ENCODE assay signal across 31 cellular contexts in genomic region chr2:153567367-153567766, GRCh38.
"Had no signal": no experiment of that assay in that cellular context is flagged by ENCODE, and none has a peak within 500 bp of the region (broad histone marks: within the 10 kb centered on the region; RNA-seq: fewer than 3 reads in every experiment).

No MANE protein-coding gene starts in this region.

- H3K4me3 Mint-ChIP-seq: immature natural killer cell; memory B cell; naive B cell; natural killer cell treated with Interleukin-12 subunit alpha and Interleukin-12 subunit beta and Interleukin-15 and Interleukin-18, amount 100 ng/mL, for 72 hours; neural crest cell; stimulated activated effector memory CD8-positive, alpha-beta T cell treated with anti-CD3 and anti-CD28 coated beads, Interleukin-12 subunit alpha, Interleukin-12 subunit beta, amount 100 ng/mL, for 72 hours had no signal

- H3K9ac ChIP-seq: parathyroid adenoma had no signal

- H3K4me3 ChIP-seq: coronary artery, esophagus squamous epithelium, heart right ventricle, lung, stomach, thyroid gland had no signal

- H3K27ac Mint-ChIP-seq: immature natural killer cell; memory B cell; naive B cell; natural killer cell treated with Interleukin-12 subunit alpha and Interleukin-12 subunit beta and Interleukin-15 and Interleukin-18, amount 100 ng/mL, for 72 hours; progenitor cell of endocrine pancreas; stimulated activated effector memory CD8-positive, alpha-beta T cell treated with anti-CD3 and anti-CD28 coated beads, Interleukin-12 subunit alpha, Interleukin-12 subunit beta, amount 100 ng/mL, for 72 hours had no signal

- H3K4me1 ChIP-seq: esophagus squamous epithelium, heart right ventricle, parathyroid adenoma, stomach, thyroid gland had no signal

- ATAC-seq: heart right ventricle; left colon; left ventricle myocardium superior; natural killer cell treated with Interleukin-12 subunit alpha and Interleukin-12 subunit beta and Interleukin-15 and Interleukin-18, amount 100 ng/mL, for 72 hours; sciatic nerve; stimulated activated effector memory CD8-positive, alpha-beta T cell treated with anti-CD3 and anti-CD28 coated beads, Interleukin-12 subunit alpha, Interleukin-12 subunit beta, amount 100 ng/mL, for 72 hours had no signal

- H3K79me2 ChIP-seq: parathyroid adenoma had no signal

- H3K27me3 Mint-ChIP-seq: memory B cell; naive B cell; natural killer cell treated with Interleukin-12 subunit alpha and Interleukin-12 subunit beta and Interleukin-15 and Interleukin-18, amount 100 ng/mL, for 72 hours; progenitor cell of endocrine pancreas had no signal

- H3K9me3 ChIP-seq: esophagus squamous epithelium, heart right ventricle, neutrophil, stomach, thyroid gland had no signal

- DNase-seq: dermis blood vessel endothelial cell; effector memory CD4-positive, alpha-beta T cell; erythroblast; esophagus squamous epithelium; foreskin melanocyte; glutamatergic neuron; heart right ventricle; hypothalamus; immature natural killer cell; islet precursor cell; kidney glomerular epithelial cell; left colon; left ventricle myocardium superior; naive B cell; stimulated activated CD4-positive, alpha-beta T cell treated with anti-CD3 and anti-CD28 coated beads, Interleukin-2, amount 100 ng/mL, for 24 hours; stimulated activated CD4-positive, alpha-beta T cell treated with anti-CD3 and anti-CD28 coated beads, Interleukin-4, amount 100 ng/mL, for 24 hours; stimulated activated naive CD4-positive, alpha-beta T cell treated with Interleukin-2 at 50 U/mL for 16 hours; stomach; thyroid gland; trophoblast cell had no signal

- H3K9me3 Mint-ChIP-seq: neural crest cell had no signal

- H3K36me3 ChIP-seq: esophagus squamous epithelium, heart right ventricle, neutrophil, stomach, thyroid gland had no signal

- H3K27ac ChIP-seq: coronary artery, esophagus squamous epithelium, heart right ventricle, neutrophil, parathyroid adenoma, stomach, thyroid gland had no signal

- H3K4me1 Mint-ChIP-seq: immature natural killer cell; memory B cell; naive B cell; neural crest cell; stimulated activated effector memory CD8-positive, alpha-beta T cell treated with anti-CD3 and anti-CD28 coated beads, Interleukin-12 subunit alpha, Interleukin-12 subunit beta, amount 100 ng/mL, for 72 hours had no signal

- H3K27me3 ChIP-seq: esophagus squamous epithelium, neutrophil, stomach, thyroid gland had no signal

- FAIRE-seq: endometrium had no signal

- H3K36me3 Mint-ChIP-seq: immature natural killer cell; memory B cell; naive B cell; natural killer cell treated with Interleukin-12 subunit alpha and Interleukin-12 subunit beta and Interleukin-15 and Interleukin-18, amount 100 ng/mL, for 72 hours; stimulated activated effector memory CD8-positive, alpha-beta T cell treated with anti-CD3 and anti-CD28 coated beads, Interleukin-12 subunit alpha, Interleukin-12 subunit beta, amount 100 ng/mL, for 72 hours had no signal

- H2AFZ ChIP-seq: parathyroid adenoma had no signal
